19 cellular contexts compared by ENCODE assay signal in genomic region chr1:228307218-228308023, GRCh38.
DNase-seq lines count a peak whose midpoint lies in the region; ATAC-seq and TF ChIP-seq lines count a peak whose summit lies in the region.
"Had no signal": no experiment of that assay in that cellular context is flagged by ENCODE, and none has a peak within 500 bp of the region (broad histone marks: within the 10 kb centered on the region; RNA-seq: fewer than 3 reads in every experiment).

No MANE protein-coding gene starts in this region.

- H4K91ac ChIP-seq in neuronal stem cell (ENCODE audit: low read depth, low read length, poor library complexity), result peak overlapping the region; percentile 48

- no peak for ATAC-seq in activated CD8-positive, alpha-beta memory T cell treated with anti-CD3 and anti-CD28 coated beads, Interleukin-2, amount 10 ng/mL, durations not matched to agents 7 days and 5 days
- ATAC-seq in HG02840 (IDR thresholded peaks at IDR 0.05; ENCODE audit: low FRiP score, unreplicated experiment) (no peak), GM18867 (IDR thresholded peaks at IDR 0.05; ENCODE audit: unreplicated experiment) (no peak)
- ATAC-seq: foreskin keratinocyte had no signal

- peaks cover 27% of the 10 kb centered on the region for H3K9me3 ChIP-seq in BLaER1
- peaks cover 16 to 24% of the 10 kb centered on the region in 2 donors for H3K9me3 ChIP-seq in neuronal stem cell (replicated peaks in 1 of 2; ENCODE audit: control insufficient read depth in 2 of 2, insufficient read depth in 1 of 2, low read depth in 1 of 2, low read length in 2 of 2)

- H2BK120ac ChIP-seq in neuronal stem cell (ENCODE audit: low read depth, low read length), result no peak overlapping the region

- H4K8ac ChIP-seq in neuronal stem cell (ENCODE audit: low read depth, low read length), result no peak overlapping the region

- H3K23ac ChIP-seq in neuronal stem cell (ENCODE audit: low read depth, low read length, poor library complexity), result peak overlapping the region; percentile 62

- H3K18ac ChIP-seq in neuronal stem cell (ENCODE audit: low read length), result no peak overlapping the region

- H3K36me3 ChIP-seq in BLaER1 (peaks cover 46% of the 10 kb centered on the region), neuronal stem cell (replicated peaks in 1 of 2; ENCODE audit: control insufficient read depth in 2 of 2, insufficient read depth in 2 of 2, low read length in 2 of 2) (peaks cover 0 to 26% of the 10 kb centered on the region in 2 donors)

- H3K4me3 ChIP-seq in BLaER1, result no peak overlapping the region
- no peak overlapping the region for H3K4me3 ChIP-seq in coronary artery
- no peak overlapping the region for H3K4me3 ChIP-seq in neuronal stem cell (ENCODE audit: low read length in 2 of 2)
- H3K4me3 ChIP-seq: A549, lung had no signal

- TF ChIP-seq CTCF in coronary artery (IDR thresholded peaks at IDR 0.05), result no peak

- H3K4ac ChIP-seq in neuronal stem cell (ENCODE audit: low read length), result no peak overlapping the region

- H3K4me3 Mint-ChIP-seq in activated CD8-positive, alpha-beta memory T cell treated with anti-CD3 and anti-CD28 coated beads, Interleukin-2, amount 10 ng/mL, durations not matched to agents 7 days and 5 days, result no peak overlapping the region
- H3K4me3 Mint-ChIP-seq: B cell; T-helper 1 cell treated with Interleukin-12 subunit alpha and Interleukin-12 subunit beta and Interleukin-4 antibody, amounts not matched to agents 30 μg/mL and 1 μg/mL, for 36 hours had no signal

- H3K9me3 Mint-ChIP-seq in activated CD8-positive, alpha-beta memory T cell treated with anti-CD3 and anti-CD28 coated beads, Interleukin-2, amount 10 ng/mL, durations not matched to agents 7 days and 5 days (ENCODE audit: low read depth), result peaks cover 7% of the 10 kb centered on the region

- H2BK5ac ChIP-seq in neuronal stem cell (ENCODE audit: low read length), result no peak overlapping the region

- H3K4me2 ChIP-seq in BLaER1 (peak overlapping the region; percentile 32), neuronal stem cell (ENCODE audit: insufficient read depth, low read length, poor library complexity, severe bottlenecking) (no peak overlapping the region)
- H3K4me2 ChIP-seq: A549 had no signal

- H3K9ac ChIP-seq in BLaER1 (no peak overlapping the region), neuronal stem cell (ENCODE audit: low read depth, low read length, poor library complexity) (no peak overlapping the region)

- H3K27ac ChIP-seq in BLaER1 (no peak overlapping the region), coronary artery (no peak overlapping the region), neuronal stem cell (replicated peaks; ENCODE audit: low read length) (no peak overlapping the region)
- H3K27ac ChIP-seq: A549, foreskin keratinocyte had no signal

- no peak overlapping the region for H2AK5ac ChIP-seq in neuronal stem cell (ENCODE audit: low read depth, low read length)

- no peak overlapping the region for H2AFZ ChIP-seq in neuronal stem cell (ENCODE audit: low read length)

- no CpG with 5 or more reads among the region's 22 CpGs for WGBS in neuronal stem cell (ENCODE audit: extremely low coverage in 2 of 2, insufficient read length in 2 of 2, insufficient replicate concordance in 1 of 2), 2 donors

- H3K4me1 Mint-ChIP-seq in activated CD8-positive, alpha-beta memory T cell treated with anti-CD3 and anti-CD28 coated beads, Interleukin-2, amount 10 ng/mL, durations not matched to agents 7 days and 5 days, result no peaks in the 10 kb centered on the region
- H3K4me1 Mint-ChIP-seq: B cell had no signal

- no peak overlapping the region for H3K27ac Mint-ChIP-seq in activated CD8-positive, alpha-beta memory T cell treated with anti-CD3 and anti-CD28 coated beads, Interleukin-2, amount 10 ng/mL, durations not matched to agents 7 days and 5 days
- H3K27ac Mint-ChIP-seq: B cell; T-helper 1 cell treated with Interleukin-12 subunit alpha and Interleukin-12 subunit beta and Interleukin-4 antibody, amounts not matched to agents 30 μg/mL and 1 μg/mL, for 36 hours had no signal

- H4K20me1 ChIP-seq in BLaER1, result no peaks in the 10 kb centered on the region

- peaks cover 5% of the 10 kb centered on the region for H3K36me3 Mint-ChIP-seq in activated CD8-positive, alpha-beta memory T cell treated with anti-CD3 and anti-CD28 coated beads, Interleukin-2, amount 10 ng/mL, durations not matched to agents 7 days and 5 days

- H3K4me1 ChIP-seq in BLaER1 (peaks cover 12% of the 10 kb centered on the region), neuronal stem cell (ENCODE audit: control insufficient read depth in 2 of 2, insufficient read depth in 1 of 2, low read depth in 1 of 2, low read length in 2 of 2) (no peaks in the 10 kb centered on the region)
- H3K4me1 ChIP-seq: A549, foreskin keratinocyte had no signal

- CTCF ChIA-PET in activated CD8-positive, alpha-beta memory T cell treated with anti-CD3 and anti-CD28 coated beads, Interleukin-2, amount 10 ng/mL, durations not matched to agents 7 days and 5 days (lab: Charles Lee), result no interaction called here

- no peak overlapping the region for H2BK12ac ChIP-seq in neuronal stem cell (ENCODE audit: low read length)

- H3K14ac ChIP-seq in neuronal stem cell (ENCODE audit: low read length), result peak overlapping the region; percentile 58

- no peaks in the 10 kb centered on the region for H3K27me3 ChIP-seq in BLaER1
- H3K27me3 ChIP-seq in neuronal stem cell (ENCODE audit: control insufficient read depth in 3 of 3, insufficient read depth in 3 of 3, low read depth in 1 of 3, low read length in 3 of 3), result no peaks in the 10 kb centered on the region
- H3K27me3 ChIP-seq: foreskin keratinocyte had no signal

- H3K79me1 ChIP-seq in neuronal stem cell (ENCODE audit: low read depth, low read length), result peaks cover 1% of the 10 kb centered on the region

- H2BK15ac ChIP-seq in neuronal stem cell (ENCODE audit: low read length), result no peak overlapping the region

- peak; percentile 41 for DNase-seq in activated CD8-positive, alpha-beta memory T cell treated with anti-CD3 and anti-CD28 coated beads, Interleukin-2, amount 50 U/mL, for 48 hours
- DNase-seq in activated CD8-positive, alpha-beta memory T cell treated with anti-CD3 and anti-CD28 coated beads, Interleukin-2, amount 10 ng/mL, durations not matched to agents 7 days and 5 days, result no peak
- DNase-seq in coronary artery (ENCODE audit: low spot score) (peak; percentile 62), neuronal stem cell (ENCODE audit: low spot score) (no peak), NCI-H748 (lab: John Stamatoyannopoulos, UW; ENCODE audit: unreplicated experiment) (no peak)
- DNase-seq: activated CD4-positive, alpha-beta T cell treated with anti-CD3 and anti-CD28 coated beads for 4 hours; amniotic stem cell; central memory CD4-positive, alpha-beta T cell; effector CD4-positive, alpha-beta T cell; foreskin keratinocyte; NCI-H1092 treated with DMSO at 0.1 percent for 48 hours; NCI-H1930 had no signal

- H3K27me3 Mint-ChIP-seq in activated CD8-positive, alpha-beta memory T cell treated with anti-CD3 and anti-CD28 coated beads, Interleukin-2, amount 10 ng/mL, durations not matched to agents 7 days and 5 days, result no peaks in the 10 kb centered on the region
- H3K27me3 Mint-ChIP-seq: B cell had no signal

Comparison
In these comparisons a context has a peak if more than half of its experiments do, and no peak if none do; other contexts are left out.
1. DNase-seq: peak in activated CD8-positive, alpha-beta memory T cell treated with anti-CD3 and anti-CD28 coated beads, Interleukin-2, amount 50 U/mL, for 48 hours (single experiment) and coronary artery (single experiment); none in activated CD8-positive, alpha-beta memory T cell treated with anti-CD3 and anti-CD28 coated beads, Interleukin-2, amount 10 ng/mL, durations not matched to agents 7 days and 5 days (single experiment), neuronal stem cell (single experiment) and NCI-H748 (single experiment).